ENCODE assay signal across 6 cellular contexts in the genomic region with DNA sequence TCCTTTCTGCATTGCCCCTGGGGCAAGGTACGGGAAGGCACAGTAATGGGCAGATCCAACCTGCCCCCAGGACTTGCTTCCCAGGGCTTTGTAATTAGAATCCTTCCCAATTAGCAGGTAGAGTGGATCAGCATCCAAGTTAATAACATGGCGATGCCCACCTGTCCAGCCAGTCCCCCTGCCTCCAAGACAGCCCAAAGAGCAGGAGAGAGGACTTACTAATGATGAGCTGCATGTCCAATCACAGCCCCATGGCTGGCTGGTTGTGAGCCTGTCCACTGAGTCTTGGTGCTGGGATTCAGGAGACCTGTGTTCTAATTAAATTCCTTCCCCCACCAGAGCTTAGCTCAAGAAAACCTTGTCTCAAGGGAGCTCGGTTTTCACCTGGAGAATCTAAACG.
"Had no signal": no experiment of that assay in that cellular context is flagged by ENCODE, and none has a peak within 500 bp of the region (broad histone marks: within the 10 kb centered on the region; RNA-seq: fewer than 3 reads in every experiment).

No MANE protein-coding gene starts in this region.

- DNase-seq: H9, HCEC 1CT, IMR-90, KG1 had no signal

- ATAC-seq: GM23338, K562 had no signal

- H3K4me2 ChIP-seq: GM23338 had no signal

- H3K4me3 ChIP-seq: GM23338, K562 had no signal

- H2AFZ ChIP-seq: GM23338 had no signal
